Comparison of ENCODE assay signal across 1 cellular context in the genomic region with DNA sequence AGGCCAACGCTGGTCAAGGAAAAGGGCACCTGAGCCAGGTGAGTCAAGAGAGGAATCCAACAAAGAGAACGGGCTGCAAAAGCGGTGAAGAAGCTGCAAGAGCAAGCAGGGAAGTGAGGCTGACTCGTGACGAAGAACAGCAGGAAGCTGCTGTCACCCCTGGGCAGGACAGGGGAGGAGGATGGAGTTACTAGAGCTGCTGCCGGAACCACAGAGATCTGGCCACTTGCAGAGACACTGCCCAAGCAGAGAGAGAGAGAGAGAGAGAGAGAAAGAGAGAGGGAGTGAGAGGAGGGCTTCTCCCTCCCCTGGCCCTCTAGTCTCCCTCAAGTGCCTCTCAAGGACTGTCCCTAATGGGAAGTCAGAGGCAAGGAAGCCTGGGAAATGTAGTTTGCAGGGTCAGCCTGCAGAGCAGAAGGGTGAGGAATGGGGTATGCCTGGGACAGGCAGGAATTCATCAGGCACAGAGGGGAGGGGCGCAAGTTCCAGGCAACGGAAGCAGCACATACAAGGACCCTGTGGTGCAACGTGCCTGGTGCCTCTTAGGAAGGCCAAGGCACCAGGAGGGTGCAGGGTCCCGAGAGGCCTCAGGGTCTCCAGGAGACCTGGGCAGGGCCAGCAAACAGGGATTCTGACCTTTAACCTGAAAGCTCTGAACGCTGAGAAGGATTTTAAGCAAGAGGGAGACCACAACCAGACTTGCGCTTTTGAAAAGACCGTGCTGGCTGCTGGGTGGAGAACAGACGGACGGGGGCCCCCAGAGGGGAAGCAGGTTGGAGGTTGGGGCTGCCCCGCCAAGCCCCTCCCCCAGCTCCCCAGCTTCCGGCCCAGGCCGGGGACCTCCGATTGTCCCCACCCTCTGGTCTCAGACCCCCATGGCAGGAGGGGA.
TF ChIP-seq lines count a peak whose summit lies in the region.

No MANE protein-coding gene starts in this region.

TF ChIP-seq in HepG2, 621 proteins besides CTCF, POLR2A, EP300 and RAD21 (continued from another document):
- TF ChIP-seq, protein P1, sequence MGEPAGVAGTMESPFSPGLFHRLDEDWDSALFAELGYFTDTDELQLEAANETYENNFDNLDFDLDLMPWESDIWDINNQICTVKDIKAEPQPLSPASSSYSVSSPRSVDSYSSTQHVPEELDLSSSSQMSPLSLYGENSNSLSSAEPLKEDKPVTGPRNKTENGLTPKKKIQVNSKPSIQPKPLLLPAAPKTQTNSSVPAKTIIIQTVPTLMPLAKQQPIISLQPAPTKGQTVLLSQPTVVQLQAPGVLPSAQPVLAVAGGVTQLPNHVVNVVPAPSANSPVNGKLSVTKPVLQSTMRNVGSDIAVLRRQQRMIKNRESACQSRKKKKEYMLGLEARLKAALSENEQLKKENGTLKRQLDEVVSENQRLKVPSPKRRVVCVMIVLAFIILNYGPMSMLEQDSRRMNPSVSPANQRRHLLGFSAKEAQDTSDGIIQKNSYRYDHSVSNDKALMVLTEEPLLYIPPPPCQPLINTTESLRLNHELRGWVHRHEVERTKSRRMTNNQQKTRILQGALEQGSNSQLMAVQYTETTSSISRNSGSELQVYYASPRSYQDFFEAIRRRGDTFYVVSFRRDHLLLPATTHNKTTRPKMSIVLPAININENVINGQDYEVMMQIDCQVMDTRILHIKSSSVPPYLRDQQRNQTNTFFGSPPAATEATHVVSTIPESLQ (CRISPR knock-in tag; conservative IDR thresholded peaks at IDR 0.05): no peak
- TF ChIP-seq ZBTB8A (CRISPR knock-in tag; IDR thresholded peaks at IDR 0.05; ENCODE audit: borderline replicate concordance, low read depth) (no peak; the same call in 1 of the 2 replicates), ZNF382 (CRISPR knock-in tag; IDR thresholded peaks at IDR 0.05; ENCODE audit: borderline replicate concordance) (no peak), ZNF20 (CRISPR knock-in tag; IDR thresholded peaks at IDR 0.05) (no peak), YEATS2 (CRISPR knock-in tag; IDR thresholded peaks at IDR 0.05; ENCODE audit: borderline replicate concordance) (no peak), SMAD3 (CRISPR knock-in tag; IDR thresholded peaks at IDR 0.05) (peak; percentile 66), ZFP41 (CRISPR knock-in tag; IDR thresholded peaks at IDR 0.05; ENCODE audit: borderline replicate concordance) (no peak), SPEN (CRISPR knock-in tag; IDR thresholded peaks at IDR 0.05; ENCODE audit: low read depth) (peak; percentile 64; the same call in 1 of the 2 replicates), NFRKB (IDR thresholded peaks at IDR 0.05) (no peak), KDM6A (CRISPR knock-in tag; IDR thresholded peaks at IDR 0.05; ENCODE audit: low read depth) (0 out of 2 replicates have a peak, but pooled peaks have one; percentile 45)
- TF ChIP-seq, protein P2, sequence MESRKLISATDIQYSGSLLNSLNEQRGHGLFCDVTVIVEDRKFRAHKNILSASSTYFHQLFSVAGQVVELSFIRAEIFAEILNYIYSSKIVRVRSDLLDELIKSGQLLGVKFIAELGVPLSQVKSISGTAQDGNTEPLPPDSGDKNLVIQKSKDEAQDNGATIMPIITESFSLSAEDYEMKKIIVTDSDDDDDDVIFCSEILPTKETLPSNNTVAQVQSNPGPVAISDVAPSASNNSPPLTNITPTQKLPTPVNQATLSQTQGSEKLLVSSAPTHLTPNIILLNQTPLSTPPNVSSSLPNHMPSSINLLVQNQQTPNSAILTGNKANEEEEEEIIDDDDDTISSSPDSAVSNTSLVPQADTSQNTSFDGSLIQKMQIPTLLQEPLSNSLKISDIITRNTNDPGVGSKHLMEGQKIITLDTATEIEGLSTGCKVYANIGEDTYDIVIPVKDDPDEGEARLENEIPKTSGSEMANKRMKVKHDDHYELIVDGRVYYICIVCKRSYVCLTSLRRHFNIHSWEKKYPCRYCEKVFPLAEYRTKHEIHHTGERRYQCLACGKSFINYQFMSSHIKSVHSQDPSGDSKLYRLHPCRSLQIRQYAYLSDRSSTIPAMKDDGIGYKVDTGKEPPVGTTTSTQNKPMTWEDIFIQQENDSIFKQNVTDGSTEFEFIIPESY (CRISPR knock-in tag; IDR thresholded peaks at IDR 0.05): no peak
- TF ChIP-seq, protein P3, sequence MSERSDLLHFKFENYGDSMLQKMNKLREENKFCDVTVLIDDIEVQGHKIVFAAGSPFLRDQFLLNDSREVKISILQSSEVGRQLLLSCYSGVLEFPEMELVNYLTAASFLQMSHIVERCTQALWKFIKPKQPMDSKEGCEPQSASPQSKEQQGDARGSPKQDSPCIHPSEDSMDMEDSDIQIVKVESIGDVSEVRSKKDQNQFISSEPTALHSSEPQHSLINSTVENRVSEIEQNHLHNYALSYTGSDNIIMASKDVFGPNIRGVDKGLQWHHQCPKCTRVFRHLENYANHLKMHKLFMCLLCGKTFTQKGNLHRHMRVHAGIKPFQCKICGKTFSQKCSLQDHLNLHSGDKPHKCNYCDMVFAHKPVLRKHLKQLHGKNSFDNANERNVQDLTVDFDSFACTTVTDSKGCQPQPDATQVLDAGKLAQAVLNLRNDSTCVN (CRISPR knock-in tag; IDR thresholded peaks at IDR 0.05; ENCODE audit: borderline replicate concordance): peak; percentile 26; the same call in 1 of the 2 replicates
- TF ChIP-seq, protein P4, sequence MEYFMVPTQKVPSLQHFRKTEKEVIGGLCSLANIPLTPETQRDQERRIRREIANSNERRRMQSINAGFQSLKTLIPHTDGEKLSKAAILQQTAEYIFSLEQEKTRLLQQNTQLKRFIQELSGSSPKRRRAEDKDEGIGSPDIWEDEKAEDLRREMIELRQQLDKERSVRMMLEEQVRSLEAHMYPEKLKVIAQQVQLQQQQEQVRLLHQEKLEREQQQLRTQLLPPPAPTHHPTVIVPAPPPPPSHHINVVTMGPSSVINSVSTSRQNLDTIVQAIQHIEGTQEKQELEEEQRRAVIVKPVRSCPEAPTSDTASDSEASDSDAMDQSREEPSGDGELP (IDR thresholded peaks at IDR 0.05; ENCODE audit: borderline replicate concordance, low read depth): 0 out of 2 replicates have a peak, but pooled peaks have one; percentile 34
- TF ChIP-seq, protein P5, sequence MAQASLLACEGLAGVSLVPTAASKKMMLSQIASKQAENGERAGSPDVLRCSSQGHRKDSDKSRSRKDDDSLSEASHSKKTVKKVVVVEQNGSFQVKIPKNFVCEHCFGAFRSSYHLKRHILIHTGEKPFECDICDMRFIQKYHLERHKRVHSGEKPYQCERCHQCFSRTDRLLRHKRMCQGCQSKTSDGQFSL (CRISPR knock-in tag; IDR thresholded peaks at IDR 0.05): no peak
- TF ChIP-seq, protein P6, sequence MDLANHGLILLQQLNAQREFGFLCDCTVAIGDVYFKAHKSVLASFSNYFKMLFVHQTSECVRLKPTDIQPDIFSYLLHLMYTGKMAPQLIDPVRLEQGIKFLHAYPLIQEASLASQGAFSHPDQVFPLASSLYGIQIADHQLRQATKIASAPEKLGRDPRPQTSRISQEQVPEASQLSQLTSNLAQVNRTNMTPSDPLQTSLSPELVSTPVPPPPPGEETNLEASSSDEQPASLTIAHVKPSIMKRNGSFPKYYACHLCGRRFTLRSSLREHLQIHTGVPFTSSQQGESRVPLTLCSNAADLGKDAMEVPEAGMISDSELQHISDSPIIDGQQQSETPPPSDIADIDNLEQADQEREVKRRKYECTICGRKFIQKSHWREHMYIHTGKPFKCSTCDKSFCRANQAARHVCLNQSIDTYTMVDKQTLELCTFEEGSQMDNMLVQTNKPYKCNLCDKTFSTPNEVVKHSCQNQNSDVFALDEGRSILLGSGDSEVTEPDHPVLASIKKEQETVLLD (CRISPR knock-in tag; IDR thresholded peaks at IDR 0.05; ENCODE audit: low read depth): no peak
